17 cellular contexts compared by ENCODE assay signal in the genomic region with DNA sequence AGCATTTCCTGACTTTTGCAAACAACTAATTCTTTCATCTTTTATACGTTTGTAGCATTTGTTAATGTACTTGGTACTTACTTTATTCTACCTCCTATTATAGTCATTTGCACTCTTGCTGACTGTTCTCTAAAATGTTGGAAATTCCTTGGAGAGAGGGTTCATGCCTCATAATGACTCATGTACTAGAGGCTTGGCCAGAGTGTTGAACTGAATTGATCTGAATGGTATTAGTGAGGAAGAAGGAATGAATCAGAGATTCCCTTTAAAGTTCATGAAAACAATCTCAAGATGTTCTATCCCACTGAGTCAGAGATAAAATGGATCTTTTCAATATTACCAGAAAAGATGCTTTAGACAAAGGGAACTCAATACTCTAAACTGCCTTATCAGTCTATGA.
DNase-seq lines count a peak whose midpoint lies in the region; ATAC-seq, FAIRE-seq and TF ChIP-seq lines count a peak whose summit lies in the region.
"Had no signal": no experiment of that assay in that cellular context is flagged by ENCODE, and none has a peak within 500 bp of the region (broad histone marks: within the 10 kb centered on the region; RNA-seq: fewer than 3 reads in every experiment).

No MANE protein-coding gene starts in this region.

- no peak for TF ChIP-seq POLR2A in GM12878 (IDR thresholded peaks at IDR 0.05; ENCODE audit: low read depth, low read length)

- H3K36me3 ChIP-seq in GM12878 (ENCODE audit: control insufficient read depth in 2 of 2, insufficient read depth in 2 of 2, low read length in 1 of 2): no peaks in the 10 kb centered on the region
- H3K36me3 ChIP-seq: neutrophil, thyroid gland had no signal

- H2AFZ ChIP-seq in GM12878 (ENCODE audit: control insufficient read depth, low read depth, low read length): no peak overlapping the region

- RAD21 ChIA-PET in GM12878 (lab: Charles Lee; ENCODE audit: unreplicated experiment): interaction anchor here (1.2 to 1.5 kb wide), 2 partner anchors 21 to 26 kb away, joined by 3 to 7 read pairs; no protein-coding TSS in a partner anchor

- intact Hi-C loops in GM12878 (cut with micrococcal nuclease; ENCODE audit: unreplicated experiment): no loop called here

- no peak for TF ChIP-seq EP300 in GM12878 (IDR thresholded peaks at IDR 0.05; ENCODE audit: borderline replicate concordance in 1 of 2, control insufficient read depth in 1 of 2, low read depth in 2 of 2, low read length in 2 of 2)

- SMC1A ChIA-PET in GM12878 (lab: Charles Lee; ENCODE audit: uncharacterized antibody, unreplicated experiment): interaction anchor here (1.7 to 3.1 kb wide), 2 partner anchors 18 to 64 kb away, joined by 4 to 26 read pairs; no protein-coding TSS in a partner anchor

- H3K4me3 Mint-ChIP-seq in type B pancreatic cell: peak overlapping the region; percentile 6
- H3K4me3 Mint-ChIP-seq: T-helper 17 cell had no signal

- CTCF ChIA-PET in GM12878 (lab: Yijun Ruan, JAX): interaction anchor here (1.2 kb wide), 1 partner anchor 69 kb away, joined by 3 read pairs; no protein-coding TSS in a partner anchor

- TF ChIP-seq CTCF in GM12878 (IDR thresholded peaks at IDR 0.05 in 2 of 3, conservative IDR thresholded peaks at IDR 0.05 in 1 of 3; ENCODE audit: control insufficient read depth in 2 of 3, extremely low read depth in 1 of 3, insufficient read depth in 1 of 3, low read depth in 3 of 3, low read length in 3 of 3) (no peak), foreskin keratinocyte (conservative IDR thresholded peaks at IDR 0.05) (no peak), type B pancreatic cell (conservative IDR thresholded peaks at IDR 0.05) (no peak)

- H3K9me3 ChIP-seq in GM12878 (replicated peaks; ENCODE audit: control insufficient read depth, insufficient read depth, low read length): no peaks in the 10 kb centered on the region
- H3K9me3 ChIP-seq: neutrophil, thyroid gland had no signal

- peak; percentile 29 for DNase-seq in DMS53 (lab: John Stamatoyannopoulos, UW)
- DNase-seq in DMS53 treated with DMSO at 0.1 percent for 48 hours (lab: John Stamatoyannopoulos, UW; ENCODE audit: unreplicated experiment): no peak
- no peak for DNase-seq in GM12878 (ENCODE audit: low read depth, low spot score)
- DNase-seq in foreskin keratinocyte: peak; percentile 80 to 89
- no peak for DNase-seq in type B pancreatic cell (ENCODE audit: extremely low spot score, unreplicated experiment)
- DNase-seq in stimulated activated CD4-positive, alpha-beta T cell treated with anti-CD3 and anti-CD28 coated beads, Interleukin-15, amount 100 ng/mL, for 24 hours: no peak
- DNase-seq: 8988T; activated effector memory CD4-positive, alpha-beta T cell treated with anti-CD3 and anti-CD28 coated beads, Interleukin-2, amount 50 U/mL, for 16 hours; central memory CD4-positive, alpha-beta T cell; NCI-H524 treated with DMSO at 0.1 percent for 48 hours; T-helper 17 cell; thyroid gland had no signal

- H3K4me1 Mint-ChIP-seq in type B pancreatic cell (ENCODE audit: unreplicated experiment): peaks cover 26% of the 10 kb centered on the region
- H3K4me1 Mint-ChIP-seq: T-helper 17 cell had no signal

- WGBS in GM12878 (ENCODE audit: insufficient coverage, insufficient replicate concordance, low lambda C conversion rate, missing lambda C conversion rate): 5% methylated on average over 1 of the region's 1 CpG

- POLR2A ChIA-PET in GM12878 (lab: Charles Lee): no interaction called here

- BruUV-seq in GM12878 (replicated peaks; lab: Mats Ljungman, UMichigan): no TSS peak

- TF ChIP-seq RAD21 in GM12878 (IDR thresholded peaks at IDR 0.05; ENCODE audit: insufficient read depth, low read depth, low read length): no peak

- H3K27me3 ChIP-seq in GM12878 (replicated peaks in 1 of 2; ENCODE audit: control insufficient read depth in 2 of 2, insufficient read depth in 2 of 2, low read length in 1 of 2) (no peaks in the 10 kb centered on the region), foreskin keratinocyte (no peaks in the 10 kb centered on the region)
- H3K27me3 ChIP-seq: neutrophil, thyroid gland had no signal

- no peaks in the 10 kb centered on the region for H3K27me3 Mint-ChIP-seq in type B pancreatic cell
- H3K27me3 Mint-ChIP-seq: T-helper 17 cell had no signal

- H3K4me2 ChIP-seq in GM12878 (ENCODE audit: control insufficient read depth, insufficient read depth): no peak overlapping the region
- H3K4me2 ChIP-seq: KMS-11 had no signal

- peak overlapping the region; percentile 65 for H3K27ac Mint-ChIP-seq in type B pancreatic cell
- H3K27ac Mint-ChIP-seq: T-helper 17 cell had no signal

- no peak overlapping the region for H3K27ac ChIP-seq in GM12878 (ENCODE audit: control insufficient read depth, insufficient read depth)
- peak overlapping the region; percentile 92 for H3K27ac ChIP-seq in foreskin keratinocyte
- H3K27ac ChIP-seq: KMS-11, neutrophil, thyroid gland had no signal

- H3K9ac ChIP-seq in GM12878 (ENCODE audit: control insufficient read depth, insufficient read depth, low read length): no peak overlapping the region
- H3K9ac ChIP-seq: KMS-11 had no signal

- in situ Hi-C loops in GM12878 (cut with MboI): no loop called here

- no peaks in the 10 kb centered on the region for H3K9me3 Mint-ChIP-seq in type B pancreatic cell

- no peaks in the 10 kb centered on the region for H4K20me1 ChIP-seq in GM12878 (ENCODE audit: control insufficient read depth, insufficient read depth)

- no peaks in the 10 kb centered on the region for H3K36me3 Mint-ChIP-seq in type B pancreatic cell

- no peaks in the 10 kb centered on the region for H3K79me2 ChIP-seq in GM12878 (ENCODE audit: control insufficient read depth, insufficient read depth, low read length)

- FAIRE-seq in GM12878 (lab: Jason Lieb, UNC): no peak
- FAIRE-seq: RCC 7860 had no signal

- H3K4me3 ChIP-seq in GM12878: no peak overlapping the region
- H3K4me3 ChIP-seq: thyroid gland had no signal

- no peaks in the 10 kb centered on the region for H3K4me1 ChIP-seq in GM12878 (ENCODE audit: control insufficient read depth, insufficient read depth, low read length)
- H3K4me1 ChIP-seq in foreskin keratinocyte: peaks cover 23% of the 10 kb centered on the region

- no peak for ATAC-seq in GM12878
- ATAC-seq in foreskin keratinocyte: peak; percentile 82
- ATAC-seq in GM19324 (IDR thresholded peaks at IDR 0.05; ENCODE audit: low FRiP score, unreplicated experiment): no peak
- no peak for ATAC-seq in HG03354 (IDR thresholded peaks at IDR 0.05; ENCODE audit: poor library complexity, severe bottlenecking, unreplicated experiment)
- ATAC-seq: T-helper 17 cell had no signal

TF ChIP-seq in GM12878, 131 proteins besides CTCF, POLR2A, EP300 and RAD21:
- TF ChIP-seq FOXM1 (IDR thresholded peaks at IDR 0.05; ENCODE audit: low read depth, low read length): no peak
- no peak for TF ChIP-seq POU2F2 (IDR thresholded peaks at IDR 0.05; ENCODE audit: borderline replicate concordance, low read depth, low read length)
- 0 out of 2 replicates have a peak, but pooled peaks have one; percentile 3 for TF ChIP-seq BMI1 (IDR thresholded peaks at IDR 0.05; ENCODE audit: borderline replicate concordance)
- TF ChIP-seq CHD2 (IDR thresholded peaks at IDR 0.05; ENCODE audit: borderline replicate concordance, low read depth, low read length): no peak
- no peak for TF ChIP-seq TCF7 (IDR thresholded peaks at IDR 0.05; ENCODE audit: borderline replicate concordance)

Comparison
In these comparisons a context has a peak if more than half of its experiments do, and no peak if none do; other contexts are left out.
1. DNase-seq: peak in DMS53 (single experiment) and foreskin keratinocyte (2 of 2); none in DMS53 treated with DMSO at 0.1 percent for 48 hours (single experiment), GM12878 (single experiment), type B pancreatic cell (single experiment) and stimulated activated CD4-positive, alpha-beta T cell treated with anti-CD3 and anti-CD28 coated beads, Interleukin-15, amount 100 ng/mL, for 24 hours (single experiment).